ENCODE assay signal across 8 cellular contexts in the genomic region with DNA sequence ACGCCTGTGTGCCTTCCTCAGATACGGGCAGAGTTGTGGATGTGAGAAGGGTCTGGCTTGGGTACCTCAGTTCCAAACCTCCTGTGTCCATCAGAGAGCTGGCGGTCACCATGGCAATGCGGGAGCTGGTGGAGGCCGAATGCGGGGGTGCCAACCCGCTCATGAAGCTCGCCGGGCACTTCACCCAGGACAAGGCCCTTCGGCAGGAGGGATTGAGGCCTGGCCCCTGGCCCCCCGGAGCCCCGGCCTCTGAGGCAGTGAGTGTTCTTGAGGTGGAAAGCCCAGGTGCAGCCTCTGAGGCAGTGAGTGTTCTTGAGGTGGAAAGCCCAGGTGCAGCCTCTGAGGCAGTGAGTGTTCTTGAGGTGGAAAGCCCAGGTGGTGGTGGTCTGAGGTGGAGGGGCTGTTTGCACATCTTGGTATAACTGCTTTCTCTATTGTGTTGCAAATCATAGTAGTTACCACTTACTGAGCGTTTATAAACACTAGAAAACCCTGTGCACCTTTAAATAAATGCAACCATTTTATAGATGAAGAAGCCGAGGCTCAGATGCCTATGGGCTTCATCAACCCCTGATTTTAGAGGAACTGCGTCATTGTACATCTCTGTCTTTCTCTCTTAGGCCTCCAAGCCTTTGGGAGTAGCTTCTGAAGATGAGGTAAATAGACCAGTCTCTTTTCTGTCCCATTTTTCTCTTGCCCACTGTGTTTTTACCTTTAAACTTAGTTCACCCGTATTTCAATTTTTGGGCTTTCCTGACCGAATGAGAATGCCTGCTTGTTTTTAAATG. TPM values are rescaled to one million over a fixed set of nuclear protein-coding genes. Genes with fewer than 3 reads are reported as not detected.
DNase-seq lines count a peak whose midpoint lies in the region; ATAC-seq and TF ChIP-seq lines count a peak whose summit lies in the region.

No MANE protein-coding gene starts in this region.

- intact Hi-C loops in posterior vena cava (cut with DNase I), result no loop called here

- peaks cover 0 to 22% of the 10 kb centered on the region in 2 donors for H3K4me1 ChIP-seq in right atrium auricular region

- peak; percentile 22 for DNase-seq in NCI-H1436 (lab: John Stamatoyannopoulos, UW)
- no peak for DNase-seq in NCI-H1436 treated with DMSO at 0.1 percent for 48 hours (lab: John Stamatoyannopoulos, UW)
- DNase-seq in NCI-H1105 treated with DMSO at 0.1 percent for 48 hours (lab: John Stamatoyannopoulos, UW), result peak; percentile 29
- peak; percentile 8 for DNase-seq in activated naive CD8-positive, alpha-beta T cell treated with anti-CD3 and anti-CD28 coated beads, Interleukin-2, amount 50 U/mL, for 24 hours
- DNase-seq in right atrium auricular region (ENCODE audit: low spot score), result no peak
- peak; percentile 83 for DNase-seq in posterior vena cava (ENCODE audit: low spot score)
- DNase-seq in Kasumi-1 (lab: John Stamatoyannopoulos, UW), result no peak
- DNase-seq in CD1c-positive myeloid dendritic cell (ENCODE audit: extremely low spot score), result no peak

- no peaks in the 10 kb centered on the region for H3K27me3 Mint-ChIP-seq in activated naive CD8-positive, alpha-beta T cell treated with anti-CD3 and anti-CD28 coated beads, Interleukin-2, amount 50 U/mL, for 24 hours

- no peak for ATAC-seq in activated naive CD8-positive, alpha-beta T cell treated with anti-CD3 and anti-CD28 coated beads, Interleukin-2, amount 50 U/mL, for 24 hours

- no peaks in the 10 kb centered on the region for H3K9me3 Mint-ChIP-seq in activated naive CD8-positive, alpha-beta T cell treated with anti-CD3 and anti-CD28 coated beads, Interleukin-2, amount 50 U/mL, for 24 hours

- no peaks in the 10 kb centered on the region for H3K36me3 ChIP-seq in right atrium auricular region

- no peaks in the 10 kb centered on the region for H3K27me3 ChIP-seq in right atrium auricular region

- peak overlapping the region; percentile 89 to 95 for H3K27ac ChIP-seq in right atrium auricular region

- peaks cover 37% of the 10 kb centered on the region for H3K4me1 Mint-ChIP-seq in activated naive CD8-positive, alpha-beta T cell treated with anti-CD3 and anti-CD28 coated beads, Interleukin-2, amount 50 U/mL, for 24 hours

- H3K4me3 Mint-ChIP-seq in activated naive CD8-positive, alpha-beta T cell treated with anti-CD3 and anti-CD28 coated beads, Interleukin-2, amount 50 U/mL, for 24 hours, result peak overlapping the region; percentile 85

- H3K27ac Mint-ChIP-seq in activated naive CD8-positive, alpha-beta T cell treated with anti-CD3 and anti-CD28 coated beads, Interleukin-2, amount 50 U/mL, for 24 hours, result peak overlapping the region; percentile 61

- H3K9me3 ChIP-seq in right atrium auricular region, result no peaks in the 10 kb centered on the region

- peak overlapping the region; percentile 58 to 99 for H3K4me3 ChIP-seq in right atrium auricular region

- no peak for TF ChIP-seq CTCF in right atrium auricular region (IDR thresholded peaks at IDR 0.05)

- peaks cover 22% of the 10 kb centered on the region for H3K36me3 Mint-ChIP-seq in activated naive CD8-positive, alpha-beta T cell treated with anti-CD3 and anti-CD28 coated beads, Interleukin-2, amount 50 U/mL, for 24 hours (ENCODE audit: low read depth)

RNA-seq across cellular contexts. Expression of gene PEX5, which starts 1.0 kb away (rescaled TPM):
- 10 to 100 TPM; 11.6 to 25.0 TPM for total RNA-seq in right atrium auricular region
- 10 to 100 TPM; 34.7 to 39.6 TPM for total RNA-seq in posterior vena cava

Comparison
In these comparisons a context has a peak if more than half of its experiments do, and no peak if none do; other contexts are left out.
1. DNase-seq: peak in NCI-H1436 (single experiment), NCI-H1105 treated with DMSO at 0.1 percent for 48 hours (single experiment), activated naive CD8-positive, alpha-beta T cell treated with anti-CD3 and anti-CD28 coated beads, Interleukin-2, amount 50 U/mL, for 24 hours (single experiment) and posterior vena cava (single experiment); none in NCI-H1436 treated with DMSO at 0.1 percent for 48 hours (single experiment), right atrium auricular region (single experiment), Kasumi-1 (0 of 2) and CD1c-positive myeloid dendritic cell (single experiment).